13 cellular contexts compared by ENCODE assay signal in genomic region chr16:73095885-73096341, GRCh38. TPM values are rescaled to one million over a fixed set of nuclear protein-coding genes. Genes with fewer than 3 reads are reported as not detected.
DNase-seq lines count a peak whose midpoint lies in the region; ATAC-seq and TF ChIP-seq lines count a peak whose summit lies in the region.
"Had no signal": no experiment of that assay in that cellular context is flagged by ENCODE, and none has a peak within 500 bp of the region (broad histone marks: within the 10 kb centered on the region; RNA-seq: fewer than 3 reads in every experiment).

No MANE protein-coding gene starts in this region.

- no peak for ATAC-seq in GM18870 (IDR thresholded peaks at IDR 0.05; ENCODE audit: unreplicated experiment)
- no peak for ATAC-seq in HG02623 (IDR thresholded peaks at IDR 0.05; ENCODE audit: unreplicated experiment)
- ATAC-seq: natural killer cell, Panc1 had no signal

- no peak for TF ChIP-seq POLR2A in erythroblast (IDR thresholded peaks at IDR 0.05; ENCODE audit: low read length)

- DNase-seq in D341Med (ENCODE audit: low spot score) = peak; percentile 57
- DNase-seq in NCI-H1417 treated with DMSO at 0.1 percent for 48 hours (lab: John Stamatoyannopoulos, UW) = peak; percentile 15
- peak; percentile 61 for DNase-seq in SHP77 treated with DMSO at 0.1 percent for 48 hours (lab: John Stamatoyannopoulos, UW)
- peak; percentile 77 for DNase-seq in mesenteric fat pad (ENCODE audit: low spot score)
- no peak for DNase-seq in erythroblast (lab: John Stamatoyannopoulos, UW)
- no peak for DNase-seq in GF-D8 (lab: John Stamatoyannopoulos, UW)
- DNase-seq: activated CD4-positive, alpha-beta T cell treated with anti-CD3 and anti-CD28 coated beads, Interleukin-2, amount 50 U/mL, for 1 hour; activated naive CD8-positive, alpha-beta T cell treated with anti-CD3 and anti-CD28 coated beads for 36 hours; KG1; natural killer cell had no signal

RNA-seq across cellular contexts. Expression of gene ZFHX3, which starts 48.0 kb away (rescaled TPM):
- 28.8 TPM for total RNA-seq in mesenteric fat pad

Comparison
In these comparisons a context has a peak if more than half of its experiments do, and no peak if none do; other contexts are left out.
1. DNase-seq: peak in D341Med (single experiment), NCI-H1417 treated with DMSO at 0.1 percent for 48 hours (single experiment), SHP77 treated with DMSO at 0.1 percent for 48 hours (single experiment) and mesenteric fat pad (single experiment); none in erythroblast (0 of 2) and GF-D8 (single experiment).